1 cellular context compared by ENCODE assay signal in genomic region chr1:247266053-247266452, GRCh38.
TF ChIP-seq lines count a peak whose summit lies in the region.

No MANE protein-coding gene starts in this region.

TF ChIP-seq in IMR-90, 13 proteins besides CTCF, POLR2A, EP300 and RAD21 (continued from another document):
- no peak for TF ChIP-seq BHLHE40 (IDR thresholded peaks at IDR 0.05; ENCODE audit: low read depth, low read length)
- TF ChIP-seq RCOR1 (IDR thresholded peaks at IDR 0.05; ENCODE audit: insufficient replicate concordance, low read length) = no peak
- no peak for TF ChIP-seq MXI1 (IDR thresholded peaks at IDR 0.05; ENCODE audit: borderline replicate concordance, low read depth, low read length)
- TF ChIP-seq SMC3 (IDR thresholded peaks at IDR 0.05; ENCODE audit: low read depth, low read length) = no peak
TF ChIP-seq in IMR-90: peak in this region for 0.
